Comparison of ENCODE assay signal across 7 cellular contexts in the genomic region with DNA sequence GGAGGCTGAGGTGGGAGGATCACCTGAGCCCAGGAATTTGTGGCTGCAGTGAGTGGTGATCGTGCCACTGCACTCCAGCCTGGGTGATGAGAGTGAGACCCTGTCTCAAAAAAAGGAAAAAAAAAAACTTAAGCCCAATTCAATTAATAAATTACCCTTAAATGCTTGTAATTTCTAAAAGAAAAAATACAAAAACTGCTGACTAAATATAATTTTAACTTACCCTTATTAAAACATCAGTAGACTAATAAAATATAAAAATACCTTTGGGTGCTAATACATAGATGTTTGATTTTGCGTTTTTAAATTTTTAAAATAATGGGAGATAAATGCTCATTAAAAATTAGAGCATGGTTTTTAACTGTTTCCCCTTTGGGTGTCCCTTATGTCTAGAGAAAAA.
"Had no signal": no experiment of that assay in that cellular context is flagged by ENCODE, and none has a peak within 500 bp of the region (broad histone marks: within the 10 kb centered on the region; RNA-seq: fewer than 3 reads in every experiment).

No MANE protein-coding gene starts in this region.

- H3K27ac ChIP-seq: HL-60, KMS-11 had no signal

- H3K4me1 Mint-ChIP-seq: IgD-negative memory B cell had no signal

- H3K4me3 Mint-ChIP-seq: IgD-negative memory B cell had no signal

- H3K27ac Mint-ChIP-seq: IgD-negative memory B cell had no signal

- H3K9ac ChIP-seq: KMS-11 had no signal

- H3K36me3 Mint-ChIP-seq: IgD-negative memory B cell had no signal

- FAIRE-seq: HepG2, HTR-8/SVneo had no signal

- H3K27me3 Mint-ChIP-seq: IgD-negative memory B cell had no signal

- DNase-seq: KBM-7, KG1 had no signal

- H3K9me3 Mint-ChIP-seq: IgD-negative memory B cell had no signal

- H3K4me2 ChIP-seq: KMS-11 had no signal

- ATAC-seq: HepG2 had no signal
